Comparison of ENCODE assay signal across 9 cellular contexts in the genomic region with DNA sequence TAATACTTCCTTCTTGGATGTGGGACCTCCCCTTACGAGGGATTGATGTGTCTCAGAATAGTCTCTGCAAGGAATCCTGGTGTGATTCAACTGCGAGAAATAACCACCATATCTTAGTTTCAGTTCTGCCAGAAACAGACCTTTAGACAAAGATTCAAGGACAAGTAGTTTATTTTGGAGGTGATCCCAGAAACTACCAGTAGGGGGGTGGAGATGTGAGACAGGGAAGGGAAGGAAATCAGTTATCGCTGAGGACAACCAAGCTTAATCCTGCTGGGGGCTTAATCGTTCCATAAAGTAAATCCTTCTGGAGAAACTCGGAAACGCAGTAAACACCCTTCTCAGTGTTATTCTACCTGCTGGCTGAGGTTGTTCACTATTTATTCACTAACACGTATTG. TPM values are rescaled to one million over a fixed set of nuclear protein-coding genes. Genes with fewer than 3 reads are reported as not detected.
DNase-seq lines count a peak whose midpoint lies in the region; ATAC-seq and TF ChIP-seq lines count a peak whose summit lies in the region.
"Had no signal": no experiment of that assay in that cellular context is flagged by ENCODE, and none has a peak within 500 bp of the region (broad histone marks: within the 10 kb centered on the region; RNA-seq: fewer than 3 reads in every experiment).

No MANE protein-coding gene starts in this region.

- TF ChIP-seq EP300 in gastroesophageal sphincter (IDR thresholded peaks at IDR 0.05): no peak

- no peak for TF ChIP-seq POLR2A in IMR-90 (IDR thresholded peaks at IDR 0.05; ENCODE audit: low read depth, low read length)
- no peak for TF ChIP-seq POLR2A in right lobe of liver (IDR thresholded peaks at IDR 0.05)
- TF ChIP-seq POLR2A in gastroesophageal sphincter (IDR thresholded peaks at IDR 0.05): no peak
- no peak for TF ChIP-seq POLR2A in spleen (IDR thresholded peaks at IDR 0.05)

- H3K36me3 Mint-ChIP-seq in CD14-positive monocyte: peaks cover 2 to 3% of the 10 kb centered on the region in 2 donors

- no peak overlapping the region for H3K23ac ChIP-seq in IMR-90 (ENCODE audit: low read depth, low read length)

- ATAC-seq in IMR-90 (ENCODE audit: low read depth) (no peak; the same call in none of the 2 replicates), right lobe of liver (peak; percentile 57 to 73 (median 62)), GM19452 (IDR thresholded peaks at IDR 0.05; ENCODE audit: unreplicated experiment) (no peak), gastroesophageal sphincter (no peak)

- peak overlapping the region in 1 of 7 donors; percentile 54 for H3K27ac Mint-ChIP-seq in CD14-positive monocyte
- H3K27ac Mint-ChIP-seq: activated CD4-positive, alpha-beta T cell treated with anti-CD3 and anti-CD28 coated beads, Interleukin-2, amount 10 ng/mL, durations not matched to agents 24 days and 14 days had no signal

- CTCF ChIA-PET in IMR-90 (lab: Yijun Ruan, JAX): no interaction called here

- peaks cover 18% of the 10 kb centered on the region for H3K27me3 ChIP-seq in IMR-90 (ENCODE audit: control insufficient read depth, insufficient read depth, low read length)
- no peaks in the 10 kb centered on the region for H3K27me3 ChIP-seq in right lobe of liver
- peaks cover 10% of the 10 kb centered on the region for H3K27me3 ChIP-seq in gastroesophageal sphincter
- peaks cover 0 to 84% (median 8%) of the 10 kb centered on the region in 7 donors for H3K27me3 ChIP-seq in spleen (replicated peaks in 1 of 7)

- no peak overlapping the region for H2BK20ac ChIP-seq in IMR-90 (ENCODE audit: low read depth, low read length)

- in situ Hi-C loops in IMR-90 (cut with MboI; ENCODE audit: low sequenced_read_pairs): no loop called here
- in situ Hi-C loops in astrocyte of the spinal cord (cut with HindIII; ENCODE audit: low sequenced_read_pairs): no loop called here

- H3K36me3 ChIP-seq in IMR-90 (ENCODE audit: control insufficient read depth, insufficient read depth, low read length) (no peaks in the 10 kb centered on the region), right lobe of liver (no peaks in the 10 kb centered on the region), gastroesophageal sphincter (no peaks in the 10 kb centered on the region), spleen (no peaks in the 10 kb centered on the region)

- intact Hi-C loops in CD14-positive monocyte (cut with micrococcal nuclease): no loop called here
- intact Hi-C loops in IMR-90 (cut with micrococcal nuclease): no loop called here
- intact Hi-C loops in right lobe of liver (cut with DNase I): no loop called here
- intact Hi-C loops in spleen (cut with DNase I; ENCODE audit: low total_unique reads): no loop called here

- peaks cover 8 to 22% (median 18%) of the 10 kb centered on the region in 7 donors for H3K9me3 Mint-ChIP-seq in CD14-positive monocyte

- no peak overlapping the region for H2BK5ac ChIP-seq in IMR-90 (ENCODE audit: low read depth, low read length, poor library complexity, severe bottlenecking)

- no TSS peak for BruUV-seq in IMR-90 (replicated peaks; lab: Mats Ljungman, UMichigan)

- no peak overlapping the region for H4K91ac ChIP-seq in IMR-90 (ENCODE audit: insufficient read depth, low read depth, low read length)

- H3K4me3 ChIP-seq in IMR-90 (ENCODE audit: insufficient read depth, low read depth, low read length) (no peak overlapping the region), astrocyte of the spinal cord (ENCODE audit: low read depth, low read length) (no peak overlapping the region), right lobe of liver (no peak overlapping the region), gastroesophageal sphincter (no peak overlapping the region), spleen (no peak overlapping the region)

- no peak overlapping the region for H4K8ac ChIP-seq in IMR-90 (ENCODE audit: low read depth in 2 of 2, low read length in 2 of 2)

- TF ChIP-seq CTCF in CD14-positive monocyte (IDR thresholded peaks at IDR 0.05): peak; percentile 58
- TF ChIP-seq CTCF in IMR-90 (conservative IDR thresholded peaks at IDR 0.05; ENCODE audit: low read depth, low read length): peak; percentile 18; the same call in 1 of the 2 replicates
- peak; percentile 54 for TF ChIP-seq CTCF in astrocyte of the spinal cord (IDR thresholded peaks at IDR 0.05; ENCODE audit: low read depth, low read length)
- TF ChIP-seq CTCF in right lobe of liver (IDR thresholded peaks at IDR 0.05): peak in 3 of 4 donors; percentile 26 to 30 (median 29)
- TF ChIP-seq CTCF in gastroesophageal sphincter (IDR thresholded peaks at IDR 0.05): no peak
- TF ChIP-seq CTCF in spleen (IDR thresholded peaks at IDR 0.05 in 8 of 11, conservative IDR thresholded peaks at IDR 0.05 in 3 of 11): peak in 1 of 11 experiments; percentile 22

- H3K4me3 Mint-ChIP-seq in CD14-positive monocyte: no peak overlapping the region
- H3K4me3 Mint-ChIP-seq: activated CD4-positive, alpha-beta T cell treated with anti-CD3 and anti-CD28 coated beads, Interleukin-2, amount 10 ng/mL, durations not matched to agents 24 days and 14 days had no signal

- H4K5ac ChIP-seq in IMR-90 (ENCODE audit: low read depth, low read length): no peak overlapping the region

- H3K14ac ChIP-seq in IMR-90 (replicated peaks; ENCODE audit: low read depth, low read length): no peak overlapping the region

- no peak overlapping the region for H3K9ac ChIP-seq in IMR-90 (ENCODE audit: low read depth, low read length)

- peaks cover 6 to 28% (median 23%) of the 10 kb centered on the region in 3 donors for H3K27me3 Mint-ChIP-seq in CD14-positive monocyte (ENCODE audit: low read depth in 3 of 3)

- H3K27ac ChIP-seq in IMR-90 (ENCODE audit: insufficient read depth, low read length) (no peak overlapping the region), right lobe of liver (no peak overlapping the region), gastroesophageal sphincter (no peak overlapping the region), spleen (no peak overlapping the region)

- H3K4ac ChIP-seq in IMR-90 (ENCODE audit: low read depth, low read length): no peak overlapping the region

- no CpG with 5 or more reads among the region's 7 CpGs for WGBS in IMR-90 (ENCODE audit: extremely low coverage in 2 of 2, insufficient read length in 1 of 2), 2 experiments
- 32% methylated on average over 7 of the region's 7 CpGs for WGBS in right lobe of liver (ENCODE audit: insufficient coverage, low coverage, low lambda C conversion rate, missing lambda C conversion rate)
- WGBS in gastroesophageal sphincter (ENCODE audit: low coverage in 1 of 2), 2 donors: 28 to 30% methylated on average over 7 of the region's 7 CpGs
- WGBS in spleen, 5 donors: 45 to 58% (median 54%) methylated on average over 7 of the region's 7 CpGs

- no peaks in the 10 kb centered on the region for H3K9me3 ChIP-seq in IMR-90 (ENCODE audit: control insufficient read depth, insufficient read depth, low read length)
- H3K9me3 ChIP-seq in right lobe of liver: no peaks in the 10 kb centered on the region
- H3K9me3 ChIP-seq in gastroesophageal sphincter: peaks cover 0 to 12% (median 0%) of the 10 kb centered on the region in 3 donors
- H3K9me3 ChIP-seq in spleen: peaks cover 3 to 15% (median 9%) of the 10 kb centered on the region in 8 donors

- no peak overlapping the region for H2AFZ ChIP-seq in IMR-90 (replicated peaks; ENCODE audit: low read length, poor library complexity)

- DNase-seq in CD14-positive monocyte (ENCODE audit: low spot score) (no peak), IMR-90 (peak; percentile 14), astrocyte of the spinal cord (ENCODE audit: low read depth, low spot score) (peak; percentile 84), right lobe of liver (no peak), HuH-7.5 (ENCODE audit: low spot score) (no peak), spleen (no peak)
- DNase-seq: activated CD4-positive, alpha-beta T cell treated with anti-CD3 and anti-CD28 coated beads, Interleukin-2, amount 10 ng/mL, durations not matched to agents 24 days and 14 days had no signal

- H2AK9ac ChIP-seq in IMR-90 (replicated peaks; ENCODE audit: low read depth, low read length, poor library complexity): no peak overlapping the region

- no peak overlapping the region for H2BK120ac ChIP-seq in IMR-90 (ENCODE audit: low read depth, low read length)

- no peak overlapping the region for H2BK15ac ChIP-seq in IMR-90 (ENCODE audit: low read depth, low read length)

- H3K79me1 ChIP-seq in IMR-90 (ENCODE audit: low read depth in 1 of 2, low read length in 2 of 2): no peaks in the 10 kb centered on the region

- no peak overlapping the region for H2AK5ac ChIP-seq in IMR-90 (ENCODE audit: low read depth, low read length)

- H3K9me1 ChIP-seq in IMR-90 (ENCODE audit: insufficient read depth, low read length): no peaks in the 10 kb centered on the region

- POLR2A ChIA-PET in IMR-90 (lab: Charles Lee; ENCODE audit: unreplicated experiment): no interaction called here

- H3K18ac ChIP-seq in IMR-90 (ENCODE audit: low read depth, low read length): no peak overlapping the region

- peak overlapping the region; percentile 54; the same call in 1 of the 2 replicates for H3K4me2 ChIP-seq in IMR-90 (ENCODE audit: low read depth, low read length)

- dilution Hi-C loops in IMR-90 (cut with HindIII; ENCODE audit: low sequenced_read_pairs, unreplicated experiment): no loop called here

- peaks cover 4% of the 10 kb centered on the region for H3K4me1 Mint-ChIP-seq in CD14-positive monocyte

- H3K4me1 ChIP-seq in IMR-90 (ENCODE audit: control insufficient read depth, insufficient read depth, low read length): no peaks in the 10 kb centered on the region
- H3K4me1 ChIP-seq in right lobe of liver: no peaks in the 10 kb centered on the region
- H3K4me1 ChIP-seq in gastroesophageal sphincter: no peaks in the 10 kb centered on the region
- peaks cover 0 to 4% (median 0%) of the 10 kb centered on the region in 6 donors for H3K4me1 ChIP-seq in spleen

- no peaks in the 10 kb centered on the region for H4K20me1 ChIP-seq in IMR-90 (ENCODE audit: insufficient read depth, low read length)

- no peak overlapping the region for H3K56ac ChIP-seq in IMR-90 (ENCODE audit: extremely low read depth, insufficient read depth, low read length)

- no peak for TF ChIP-seq RAD21 in IMR-90 (IDR thresholded peaks at IDR 0.05; ENCODE audit: low read length)

RNA-seq across cellular contexts. Expression of gene SDR42E1, which starts 5.0 kb away (rescaled TPM):
- not detected for polyA plus RNA-seq in CD14-positive monocyte
- total RNA-seq in IMR-90 (2012; rRNA removed): 0.28 and 0.72 TPM in 2 replicates
- polyA plus RNA-seq in IMR-90 (2012; rRNA removed): 0.32 and 0.44 TPM in 2 replicates
- polyA plus RNA-seq in IMR-90 (2012; cell fraction: cytosol; rRNA removed): 0.02 and 0.13 TPM in 2 replicates
- polyA plus RNA-seq in IMR-90 (2012; cell fraction: nucleus; rRNA removed; ENCODE audit: low replicate concordance): 0.11 and 0.24 TPM in 2 replicates
- total RNA-seq in right lobe of liver: 1 to 10 TPM; 3.4 to 5.9 (median 4.5) TPM
- total RNA-seq in gastroesophageal sphincter: 1 to 10 TPM in 3 of 4 donors, under 1 TPM in 1; 0.62 to 2.1 (median 1.7) TPM
- 1 to 10 TPM; 2.4 to 5.4 (median 3.2) TPM for total RNA-seq in spleen
- 1 to 10 TPM in 1 of 3 donors, under 1 TPM in 2; 0.62 to 1.2 (median 0.63) TPM for polyA plus RNA-seq in spleen

RNA-seq across cellular contexts. Expression of gene HSD17B2, which starts 18.8 kb away (rescaled TPM):
- not detected for polyA plus RNA-seq in CD14-positive monocyte
- 0.18 and 0.28 TPM in 2 replicates for total RNA-seq in IMR-90 (2012; rRNA removed)
- polyA plus RNA-seq in IMR-90 (2012; rRNA removed): 0.12 TPM in 1 of 2 replicates, not detected in the other
- 0.08 and 0.13 TPM in 2 replicates for polyA plus RNA-seq in IMR-90 (2012; cell fraction: cytosol; rRNA removed)
- polyA plus RNA-seq in IMR-90 (2012; cell fraction: nucleus; rRNA removed; ENCODE audit: low replicate concordance): 0.09 and 0.11 TPM in 2 replicates
- total RNA-seq in right lobe of liver: 100 to 1,000 TPM in 1 of 6 experiments, 10 to 100 TPM in 5; 65.2 to 144 (median 84.7) TPM
- total RNA-seq in gastroesophageal sphincter: under 1 TPM in 1 of 4 donors, not detected in 3; 0.40 TPM
- not detected for total RNA-seq in spleen
- under 1 TPM in 2 of 3 donors, not detected in 1; 0.09 to 0.13 TPM for polyA plus RNA-seq in spleen
- total RNA-seq: activated CD4-positive, alpha-beta T cell treated with anti-CD3 and anti-CD28 coated beads, Interleukin-2, amount 10 ng/mL, durations not matched to agents 24 days and 14 days had no signal

Comparison
In these comparisons a context has a peak if more than half of its experiments do, and no peak if none do; other contexts are left out.
1. DNase-seq: peak in IMR-90 (single experiment) and astrocyte of the spinal cord (single experiment); none in CD14-positive monocyte (single experiment), right lobe of liver (0 of 3), HuH-7.5 (single experiment) and spleen (single experiment).
2. CTCF ChIP-seq: peak in CD14-positive monocyte (single experiment), IMR-90 (single experiment), astrocyte of the spinal cord (single experiment) and right lobe of liver (3 of 4); none in gastroesophageal sphincter (0 of 4).
3. ATAC-seq: peak in right lobe of liver (4 of 4); none in IMR-90 (single experiment), GM19452 (single experiment) and gastroesophageal sphincter (single experiment).
4. RNA of gene HSD17B2, which starts 18.8 kb away (total RNA-seq): 65.2 to 144 TPM in right lobe of liver; 0.40 TPM in gastroesophageal sphincter, 0.18 to 0.28 TPM in IMR-90 and not detected in spleen; every median in the first group is over 10 times any median in the second.